ENCODE assay signal across 24 cellular contexts in the genomic region with DNA sequence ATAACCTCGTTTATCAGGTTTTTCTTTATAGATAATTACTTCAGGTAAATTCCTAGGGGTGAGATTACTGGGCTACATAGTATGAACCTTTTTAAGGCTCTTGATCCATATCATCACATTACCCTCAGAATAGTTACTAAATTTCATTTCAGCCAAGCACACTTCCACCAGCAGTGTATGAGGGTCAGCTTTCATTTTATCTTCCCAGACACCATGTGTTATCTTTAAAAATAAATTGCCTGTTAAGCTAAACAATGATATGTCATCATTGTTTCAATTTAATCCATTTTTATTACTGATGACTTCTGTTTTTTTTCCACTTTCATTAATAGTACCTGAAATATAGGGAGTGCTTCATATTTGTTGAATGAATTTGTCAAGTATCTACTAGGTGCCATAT.
"Had no signal": no experiment of that assay in that cellular context is flagged by ENCODE, and none has a peak within 500 bp of the region (broad histone marks: within the 10 kb centered on the region; RNA-seq: fewer than 3 reads in every experiment).

No MANE protein-coding gene starts in this region.

- DNase-seq: effector memory CD8-positive, alpha-beta T cell; gastrocnemius medialis; glutamatergic neuron; immature natural killer cell; left cardiac atrium; left ventricle myocardium inferior; lower lobe of right lung; midbrain; nephron progenitor cell; psoas muscle; retina; right lobe of liver; stimulated activated CD4-positive, alpha-beta T cell treated with anti-CD3 and anti-CD28 coated beads, Interleukin-4, amount 100 ng/mL, for 1 hour; stimulated activated CD8-positive, alpha-beta memory T cell treated with anti-CD3 and anti-CD28 coated beads, Interleukin-4, amount 100 ng/mL, for 48 hours; stimulated activated naive CD8-positive, alpha-beta T cell treated with anti-CD3 and anti-CD28 coated beads, Interleukin-15, Interleukin-2, amounts not matched to agents 100 U/mL and 50 U/mL, for 24 hours; testis; upper lobe of right lung had no signal

- H3K36me3 ChIP-seq: esophagus muscularis mucosa, gastrocnemius medialis, left ventricle myocardium inferior, lower lobe of right lung, right lobe of liver, tibial nerve, upper lobe of right lung, vagina had no signal

- ATAC-seq: effector memory CD8-positive, alpha-beta T cell; gastrocnemius medialis; left cardiac atrium; lower lobe of right lung; psoas muscle; right lobe of liver; stimulated activated effector memory CD8-positive, alpha-beta T cell treated with anti-CD3 and anti-CD28 coated beads, Interleukin-12 subunit alpha, Interleukin-12 subunit beta, amount 100 ng/mL, for 72 hours; stimulated activated naive CD8-positive, alpha-beta T cell treated with anti-CD3 and anti-CD28 coated beads, Interleukin-15, Interleukin-2, amounts not matched to agents 100 U/mL and 50 U/mL, for 24 hours; upper lobe of right lung had no signal

- H3K4me3 Mint-ChIP-seq: dendritic cell treated with granulocyte-macrophage colony-stimulating factor and Interleukin-4, amounts not matched to agents 40 ng/mL and 50 ng/mL, for 4 days; effector memory CD8-positive, alpha-beta T cell; immature natural killer cell; memory B cell; nephron progenitor cell; stimulated activated effector memory CD8-positive, alpha-beta T cell treated with anti-CD3 and anti-CD28 coated beads, Interleukin-12 subunit alpha, Interleukin-12 subunit beta, amount 100 ng/mL, for 72 hours had no signal

- H3K9me3 ChIP-seq: esophagus muscularis mucosa, gastrocnemius medialis, left ventricle myocardium inferior, lower lobe of right lung, psoas muscle, right lobe of liver, testis, tibial nerve, upper lobe of right lung, vagina had no signal

- H3K27me3 ChIP-seq: esophagus muscularis mucosa, gastrocnemius medialis, right lobe of liver, testis, tibial nerve, upper lobe of right lung, vagina had no signal

- H3K4me3 ChIP-seq: esophagus muscularis mucosa, gastrocnemius medialis, left ventricle myocardium inferior, lower lobe of right lung, psoas muscle, right lobe of liver, testis, tibial nerve, upper lobe of right lung, vagina had no signal

- H3K4me1 Mint-ChIP-seq: memory B cell had no signal

- H3K27ac ChIP-seq: epithelial cell of prostate, esophagus muscularis mucosa, gastrocnemius medialis, left ventricle myocardium inferior, lower lobe of right lung, psoas muscle, right lobe of liver, testis, tibial nerve, upper lobe of right lung, vagina had no signal

- H3K9me3 Mint-ChIP-seq: dendritic cell treated with granulocyte-macrophage colony-stimulating factor and Interleukin-4, amounts not matched to agents 40 ng/mL and 50 ng/mL, for 4 days; effector memory CD8-positive, alpha-beta T cell; immature natural killer cell; memory B cell; nephron progenitor cell; stimulated activated effector memory CD8-positive, alpha-beta T cell treated with anti-CD3 and anti-CD28 coated beads, Interleukin-12 subunit alpha, Interleukin-12 subunit beta, amount 100 ng/mL, for 72 hours had no signal

- H3K36me3 Mint-ChIP-seq: immature natural killer cell, memory B cell had no signal

- H3K27ac Mint-ChIP-seq: dendritic cell treated with granulocyte-macrophage colony-stimulating factor and Interleukin-4, amounts not matched to agents 40 ng/mL and 50 ng/mL, for 4 days; effector memory CD8-positive, alpha-beta T cell; immature natural killer cell; memory B cell; nephron progenitor cell; stimulated activated effector memory CD8-positive, alpha-beta T cell treated with anti-CD3 and anti-CD28 coated beads, Interleukin-12 subunit alpha, Interleukin-12 subunit beta, amount 100 ng/mL, for 72 hours had no signal

- H3K27me3 Mint-ChIP-seq: dendritic cell treated with granulocyte-macrophage colony-stimulating factor and Interleukin-4, amounts not matched to agents 40 ng/mL and 50 ng/mL, for 4 days; effector memory CD8-positive, alpha-beta T cell had no signal
